Comparison of ENCODE assay signal across 16 cellular contexts in genomic region chrX:30920271-30920670, GRCh38.
"Had no signal": no experiment of that assay in that cellular context is flagged by ENCODE, and none has a peak within 500 bp of the region (broad histone marks: within the 10 kb centered on the region; RNA-seq: fewer than 3 reads in every experiment).

No MANE protein-coding gene starts in this region.

- DNase-seq: hippocampal formation; immature natural killer cell; kidney; left colon; left lung; midbrain; mucosa of descending colon; naive thymus-derived CD4-positive, alpha-beta T cell; ovary; right lobe of liver; spleen; stimulated activated CD4-positive, alpha-beta T cell treated with anti-CD3 and anti-CD28 coated beads, Interleukin-4, amount 100 ng/mL, for 24 hours; stimulated activated naive CD4-positive, alpha-beta T cell; stimulated activated naive CD8-positive, alpha-beta T cell treated with anti-CD3 and anti-CD28 coated beads, Interleukin-15, amount 100 ng/mL, for 72 hours; substantia nigra; uterus had no signal
